20 cellular contexts compared by ENCODE assay signal in the genomic region with DNA sequence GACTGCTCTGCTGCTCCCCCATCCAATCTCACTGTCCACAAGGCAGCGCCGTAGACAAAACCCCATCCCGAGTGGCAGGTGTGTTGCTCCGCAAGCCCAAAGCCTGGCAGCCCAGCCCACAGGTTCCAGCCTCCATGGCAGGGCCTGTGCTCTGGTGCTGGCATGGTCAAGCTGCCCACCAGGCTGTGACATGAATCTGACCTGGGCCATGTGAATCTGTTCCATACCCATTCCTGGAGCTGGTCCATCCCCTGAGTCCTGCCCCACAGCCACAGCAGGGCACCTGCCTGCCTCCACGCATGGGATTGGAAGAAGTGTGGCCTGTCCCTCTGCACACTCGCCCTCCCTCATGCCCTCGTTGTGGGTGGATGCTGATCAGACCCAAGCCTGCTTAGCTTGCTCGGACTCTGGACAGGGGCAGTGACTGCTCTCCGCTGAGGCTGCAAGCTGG.
"Had no signal": no experiment of that assay in that cellular context is flagged by ENCODE, and none has a peak within 500 bp of the region (broad histone marks: within the 10 kb centered on the region; RNA-seq: fewer than 3 reads in every experiment).

No MANE protein-coding gene starts in this region.

- H3K4me1 Mint-ChIP-seq: activated CD8-positive, alpha-beta memory T cell treated with anti-CD3 and anti-CD28 coated beads, Interleukin-2, amount 10 ng/mL, durations not matched to agents 7 days and 5 days; stimulated activated naive CD8-positive, alpha-beta T cell treated with anti-CD3 and anti-CD28 coated beads, Interleukin-15, amount 100 ng/mL, for 72 hours had no signal

- H3K9me3 Mint-ChIP-seq: dendritic cell treated with granulocyte-macrophage colony-stimulating factor and Interleukin-4, amounts not matched to agents 40 ng/mL and 50 ng/mL, for 4 days; mesothelial cell of epicardium; stimulated activated naive CD8-positive, alpha-beta T cell treated with anti-CD3 and anti-CD28 coated beads, Interleukin-15, amount 100 ng/mL, for 72 hours had no signal

- DNase-seq: activated CD4-positive, alpha-beta T cell treated with anti-CD3 and anti-CD28 coated beads, Interleukin-2, amount 50 U/mL, for 48 hours; activated CD8-positive, alpha-beta memory T cell treated with anti-CD3 and anti-CD28 coated beads, Interleukin-2, amount 10 ng/mL, durations not matched to agents 7 days and 5 days; activated gamma-delta T cell treated with Interleukin-2 at 50 U/mL for 16 hours; activated T-cell treated with anti-CD3 and anti-CD28 coated beads, Interleukin-2, amount 50 U/mL, for 48 hours; anterior cingulate cortex; cerebellar nuclear complex; effector memory CD4-positive, alpha-beta T cell; foreskin keratinocyte; glutamatergic neuron; hypothalamus; kidney; SK-N-SH; small intestine; stimulated activated naive CD8-positive, alpha-beta T cell treated with anti-CD3 and anti-CD28 coated beads, Interleukin-15, amount 100 ng/mL, for 72 hours; T1000; testis; upper lobe of left lung had no signal

- ATAC-seq: activated CD8-positive, alpha-beta memory T cell treated with anti-CD3 and anti-CD28 coated beads, Interleukin-2, amount 10 ng/mL, durations not matched to agents 7 days and 5 days; foreskin keratinocyte; stimulated activated naive CD8-positive, alpha-beta T cell treated with anti-CD3 and anti-CD28 coated beads, Interleukin-15, amount 100 ng/mL, for 72 hours had no signal

- H3K36me3 Mint-ChIP-seq: activated CD8-positive, alpha-beta memory T cell treated with anti-CD3 and anti-CD28 coated beads, Interleukin-2, amount 10 ng/mL, durations not matched to agents 7 days and 5 days; activated naive CD8-positive, alpha-beta T cell; mesothelial cell of epicardium had no signal

- H3K27ac Mint-ChIP-seq: activated CD8-positive, alpha-beta memory T cell treated with anti-CD3 and anti-CD28 coated beads, Interleukin-2, amount 10 ng/mL, durations not matched to agents 7 days and 5 days; activated naive CD8-positive, alpha-beta T cell; dendritic cell treated with granulocyte-macrophage colony-stimulating factor and Interleukin-4, amounts not matched to agents 40 ng/mL and 50 ng/mL, for 4 days; mesothelial cell of epicardium; stimulated activated naive CD8-positive, alpha-beta T cell treated with anti-CD3 and anti-CD28 coated beads, Interleukin-15, amount 100 ng/mL, for 72 hours had no signal

- H3K4me3 Mint-ChIP-seq: activated CD8-positive, alpha-beta memory T cell treated with anti-CD3 and anti-CD28 coated beads, Interleukin-2, amount 10 ng/mL, durations not matched to agents 7 days and 5 days; activated naive CD8-positive, alpha-beta T cell; dendritic cell treated with granulocyte-macrophage colony-stimulating factor and Interleukin-4, amounts not matched to agents 40 ng/mL and 50 ng/mL, for 4 days; mesothelial cell of epicardium; stimulated activated naive CD8-positive, alpha-beta T cell treated with anti-CD3 and anti-CD28 coated beads, Interleukin-15, amount 100 ng/mL, for 72 hours had no signal

- H3K27me3 Mint-ChIP-seq: activated CD8-positive, alpha-beta memory T cell treated with anti-CD3 and anti-CD28 coated beads, Interleukin-2, amount 10 ng/mL, durations not matched to agents 7 days and 5 days; activated naive CD8-positive, alpha-beta T cell; stimulated activated naive CD8-positive, alpha-beta T cell treated with anti-CD3 and anti-CD28 coated beads, Interleukin-15, amount 100 ng/mL, for 72 hours had no signal
